ENCODE assay signal across 8 cellular contexts in the genomic region with DNA sequence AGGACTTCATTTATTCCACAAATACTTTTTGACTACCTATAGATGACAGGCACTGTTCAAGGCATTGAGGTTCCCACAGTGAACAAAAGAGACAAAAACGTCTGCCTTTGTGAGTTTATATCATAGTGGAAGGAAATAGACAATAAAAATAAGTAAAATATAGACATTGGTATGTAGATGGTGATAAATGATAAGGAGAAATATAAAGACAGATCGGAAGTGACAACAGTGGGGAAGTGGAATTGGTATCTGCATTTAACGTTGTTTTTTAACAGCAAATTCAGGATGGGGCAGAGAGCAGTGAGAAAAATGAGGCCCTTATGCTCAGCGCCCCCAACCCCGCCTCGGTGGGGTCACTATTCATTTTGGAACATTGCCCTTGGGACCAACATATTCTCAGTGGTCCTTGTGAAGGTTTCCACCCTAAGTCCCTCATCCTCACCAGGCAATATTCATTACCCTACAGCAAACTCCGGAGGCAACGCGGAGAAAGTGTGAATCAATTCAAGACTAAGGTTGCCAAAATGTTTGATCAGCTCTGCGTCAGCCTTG. TPM values are rescaled to one million over a fixed set of nuclear protein-coding genes. Genes with fewer than 3 reads are reported as not detected.
DNase-seq lines count a peak whose midpoint lies in the region; ATAC-seq and TF ChIP-seq lines count a peak whose summit lies in the region.

No MANE protein-coding gene starts in this region.

- peaks cover 29% of the 10 kb centered on the region for H3K36me3 ChIP-seq in SK-N-MC (ENCODE audit: insufficient read depth, low read length)
- peaks cover 0 to 30% of the 10 kb centered on the region in 2 donors for H3K36me3 ChIP-seq in gastroesophageal sphincter
- H3K36me3 ChIP-seq in spleen = peaks cover 0 to 29% (median 21%) of the 10 kb centered on the region in 6 donors

- 6 to 7% methylated on average over 9 to 10 of the region's 10 CpGs for WGBS in gastroesophageal sphincter (ENCODE audit: low coverage in 1 of 2), 2 donors
- WGBS in spleen, 5 donors = 1 to 3% (median 2%) methylated on average over 10 of the region's 10 CpGs

- TF ChIP-seq POLR2A in gastroesophageal sphincter (IDR thresholded peaks at IDR 0.05) = no peak
- TF ChIP-seq POLR2A in spleen (IDR thresholded peaks at IDR 0.05) = no peak

- peak; percentile 9 for ATAC-seq in GM21619 (IDR thresholded peaks at IDR 0.05; ENCODE audit: unreplicated experiment)
- no peak for ATAC-seq in gastroesophageal sphincter
- ATAC-seq in HG03432 (IDR thresholded peaks at IDR 0.05; ENCODE audit: unreplicated experiment) = no peak

- no peak for DNase-seq in SK-N-MC (ENCODE audit: low read depth, low spot score)
- DNase-seq in spleen = no peak
- DNase-seq in 8988T = no peak
- no peak for DNase-seq in NCI-H1048 (lab: John Stamatoyannopoulos, UW)
- no peak for DNase-seq in effector CD8-positive, alpha-beta T cell (lab: John Stamatoyannopoulos, UW)

- no peak for TF ChIP-seq CTCF in gastroesophageal sphincter (IDR thresholded peaks at IDR 0.05)
- TF ChIP-seq CTCF in spleen (IDR thresholded peaks at IDR 0.05 in 8 of 11, conservative IDR thresholded peaks at IDR 0.05 in 3 of 11) = no peak

- H3K4me1 ChIP-seq in gastroesophageal sphincter (peaks cover 0 to 55% (median 24%) of the 10 kb centered on the region in 3 donors), spleen (peaks cover 23 to 59% (median 44%) of the 10 kb centered on the region in 6 donors)

- H3K4me3 ChIP-seq in SK-N-MC = peak overlapping the region; percentile 96
- H3K4me3 ChIP-seq in gastroesophageal sphincter = peak overlapping the region; percentile 72 to 96
- peak overlapping the region; percentile 59 to 100 (median 92) for H3K4me3 ChIP-seq in spleen

- intact Hi-C loops in spleen (cut with DNase I; ENCODE audit: low total_unique reads) = loop anchor here (10.0 kb wide), 2 partner anchors 172 to 332 kb away; no protein-coding TSS in a partner anchor

- H3K27me3 ChIP-seq in gastroesophageal sphincter (no peaks in the 10 kb centered on the region), spleen (replicated peaks in 1 of 7) (no peaks in the 10 kb centered on the region)

- H3K9me3 ChIP-seq in SK-N-MC (ENCODE audit: low read depth, low read length) (no peaks in the 10 kb centered on the region), gastroesophageal sphincter (no peaks in the 10 kb centered on the region), spleen (no peaks in the 10 kb centered on the region)

- no peak overlapping the region for H3K27ac ChIP-seq in SK-N-MC
- H3K27ac ChIP-seq in gastroesophageal sphincter = peak overlapping the region; percentile 34 to 87 (median 82)
- H3K27ac ChIP-seq in spleen = peak overlapping the region; percentile 79 to 95 (median 88)

- peak overlapping the region; percentile 85 for H3K9ac ChIP-seq in SK-N-MC (ENCODE audit: insufficient read length)

- TF ChIP-seq EP300 in gastroesophageal sphincter (IDR thresholded peaks at IDR 0.05) = no peak

RNA-seq across cellular contexts. Expression of gene PEX26, which starts 0.6 kb away (rescaled TPM):
- total RNA-seq in gastroesophageal sphincter (10 to 100 TPM; 19.5 to 34.9 (median 27.4) TPM), spleen (10 to 100 TPM; 29.2 to 41.0 (median 37.4) TPM)
- 10 to 100 TPM in 1 of 3 donors, 1 to 10 TPM in 2; 5.1 to 22.7 (median 7.1) TPM for polyA plus RNA-seq in spleen

RNA-seq across cellular contexts. Expression of gene TUBA8, which starts 33.4 kb away (rescaled TPM):
- total RNA-seq in gastroesophageal sphincter = 10 to 100 TPM in 2 of 4 donors, 1 to 10 TPM in 2; 1.3 to 12.9 (median 7.6) TPM
- 1 to 10 TPM; 2.6 to 5.7 (median 4.7) TPM for total RNA-seq in spleen
- polyA plus RNA-seq in spleen = 1 to 10 TPM; 2.2 to 3.9 (median 3.7) TPM

RNA-seq across cellular contexts. Expression of gene MICAL3, which starts 52.8 kb away (rescaled TPM):
- total RNA-seq in gastroesophageal sphincter (100 to 1,000 TPM in 1 of 4 donors, 10 to 100 TPM in 3; 37.3 to 120 (median 51.5) TPM), spleen (100 to 1,000 TPM in 2 of 7 donors, 10 to 100 TPM in 5; 54.3 to 133 (median 92.1) TPM)
- polyA plus RNA-seq in spleen = 10 to 100 TPM in 1 of 3 donors, 1 to 10 TPM in 2; 2.6 to 14.9 (median 3.1) TPM
